ENCODE assay signal across 19 cellular contexts in the genomic region with DNA sequence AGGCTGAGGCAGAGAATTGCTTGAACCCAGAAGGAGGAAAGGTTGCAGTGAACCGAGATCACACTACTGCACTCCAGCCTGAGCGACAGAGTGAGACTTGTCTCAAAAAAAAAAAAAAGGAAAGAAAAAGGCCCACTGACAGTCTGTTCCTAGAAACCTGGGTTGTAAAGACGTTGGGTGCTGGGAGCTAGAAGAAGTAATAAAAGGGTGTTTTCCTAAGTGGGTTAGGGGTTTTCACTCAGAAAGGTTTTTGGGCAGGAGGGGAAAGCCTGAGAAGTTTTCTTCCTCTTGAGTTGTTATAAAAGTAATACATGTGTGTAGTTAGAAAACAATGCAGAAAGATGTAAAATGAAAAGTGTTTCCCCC. TPM values are rescaled to one million over a fixed set of nuclear protein-coding genes. Genes with fewer than 3 reads are reported as not detected.
DNase-seq lines count a peak whose midpoint lies in the region; ATAC-seq and TF ChIP-seq lines count a peak whose summit lies in the region.
"Had no signal": no experiment of that assay in that cellular context is flagged by ENCODE, and none has a peak within 500 bp of the region (broad histone marks: within the 10 kb centered on the region; RNA-seq: fewer than 3 reads in every experiment).

No MANE protein-coding gene starts in this region.

- H3K4me3 Mint-ChIP-seq in CD8-positive, alpha-beta memory T cell = peak overlapping the region; percentile 46 to 98 (median 50)
- H3K4me3 Mint-ChIP-seq in T-helper 17 cell (no peak overlapping the region), endodermal cell (peak overlapping the region; percentile 87)

- DNase-seq in CD8-positive, alpha-beta memory T cell = no peak
- no peak for DNase-seq in T-helper 17 cell
- DNase-seq in endodermal cell = no peak
- DNase-seq in nucleus accumbens (lab: John Stamatoyannopoulos, UW) = no peak
- no peak for DNase-seq in NCI-H69 (lab: John Stamatoyannopoulos, UW)
- no peak for DNase-seq in body of pancreas
- no peak for DNase-seq in NCI-H128 (lab: John Stamatoyannopoulos, UW; ENCODE audit: unreplicated experiment)
- DNase-seq: BE2C, hypothalamus, KBM-7, NCI-H187 treated with DMSO at 0.1 percent for 48 hours, NCI-H510A treated with DMSO at 0.1 percent for 48 hours, upper lobe of right lung had no signal

- H3K36me3 ChIP-seq in CD8-positive, alpha-beta memory T cell (ENCODE audit: insufficient read depth, low read length) = no peaks in the 10 kb centered on the region
- peaks cover 10% of the 10 kb centered on the region for H3K36me3 ChIP-seq in endodermal cell (ENCODE audit: control insufficient read depth, insufficient read depth, low read length)
- H3K36me3 ChIP-seq in body of pancreas (replicated peaks in 1 of 2; ENCODE audit: insufficient read depth in 1 of 2, low read depth in 2 of 2) = peaks cover 0 to 2% of the 10 kb centered on the region in 2 donors
- H3K36me3 ChIP-seq: BE2C, Peyer's patch, upper lobe of right lung had no signal

- ATAC-seq in T-helper 17 cell (no peak), body of pancreas (no peak)
- ATAC-seq: upper lobe of right lung had no signal

- no peak overlapping the region for H3K4me3 ChIP-seq in CD8-positive, alpha-beta memory T cell (ENCODE audit: low read length)
- H3K4me3 ChIP-seq in endodermal cell (ENCODE audit: low read length) (peak overlapping the region; percentile 98), body of pancreas (no peak overlapping the region)

- H3K4me1 ChIP-seq in CD8-positive, alpha-beta memory T cell (ENCODE audit: insufficient read depth, low read length) = peaks cover 38% of the 10 kb centered on the region
- H3K4me1 ChIP-seq in endodermal cell (ENCODE audit: control insufficient read depth, insufficient read depth, low read length) = peaks cover 4% of the 10 kb centered on the region
- H3K4me1 ChIP-seq in body of pancreas = peaks cover 24% of the 10 kb centered on the region
- H3K4me1 ChIP-seq: BE2C had no signal

- CTCF ChIA-PET in CD8-positive, alpha-beta memory T cell (lab: Charles Lee) = interaction anchor here (2.7 to 4.2 kb wide), 2 partner anchors 10 to 13 kb away, joined by 8 to 17 read pairs; no protein-coding TSS in a partner anchor

- 92 to 94% methylated on average over 3 of the region's 3 CpGs for WGBS in endodermal cell (ENCODE audit: insufficient coverage in 1 of 2, insufficient read length in 1 of 2), 2 experiments
- WGBS in body of pancreas, 2 donors = 87 to 90% methylated on average over 3 of the region's 3 CpGs

- H3K36me3 Mint-ChIP-seq in CD8-positive, alpha-beta memory T cell = peaks cover 0 to 23% (median 2%) of the 10 kb centered on the region in 3 donors
- H3K36me3 Mint-ChIP-seq in T-helper 17 cell (ENCODE audit: low read depth) (no peaks in the 10 kb centered on the region), endodermal cell (ENCODE audit: low read depth) (peaks cover 2% of the 10 kb centered on the region)

- no peaks in the 10 kb centered on the region for H3K9me3 Mint-ChIP-seq in CD8-positive, alpha-beta memory T cell
- no peaks in the 10 kb centered on the region for H3K9me3 Mint-ChIP-seq in endodermal cell

- intact Hi-C loops in body of pancreas (cut with DNase I) = no loop called here

- H3K27ac ChIP-seq in 22Rv1 (peak overlapping the region; percentile 87; the same call in 1 of the 2 replicates), endodermal cell (ENCODE audit: low read depth, low read length) (no peak overlapping the region), body of pancreas (no peak overlapping the region)
- H3K27ac ChIP-seq in CD8-positive, alpha-beta memory T cell (ENCODE audit: low read depth, low read length) = peak overlapping the region; percentile 99

- H3K27me3 Mint-ChIP-seq in CD8-positive, alpha-beta memory T cell = no peaks in the 10 kb centered on the region
- no peaks in the 10 kb centered on the region for H3K27me3 Mint-ChIP-seq in T-helper 17 cell
- H3K27me3 Mint-ChIP-seq in endodermal cell (ENCODE audit: insufficient read depth) = no peaks in the 10 kb centered on the region

- no peak for TF ChIP-seq POLR2A in body of pancreas (IDR thresholded peaks at IDR 0.05)

- H3K27me3 ChIP-seq in CD8-positive, alpha-beta memory T cell (ENCODE audit: insufficient read depth, low read length, poor library complexity, severe bottlenecking) = no peaks in the 10 kb centered on the region
- H3K27me3 ChIP-seq in endodermal cell (ENCODE audit: control insufficient read depth, insufficient read depth, low read length, poor library complexity, severe bottlenecking) = no peaks in the 10 kb centered on the region
- H3K27me3 ChIP-seq in body of pancreas = no peaks in the 10 kb centered on the region
- H3K27me3 ChIP-seq: BE2C, Peyer's patch, right atrium auricular region, upper lobe of right lung had no signal

- POLR2A ChIA-PET in CD8-positive, alpha-beta memory T cell (lab: Charles Lee) = interaction anchor here (0.6 to 1.0 kb wide), 2 partner anchors 11 to 44 kb away, joined by 3 to 5 read pairs; no protein-coding TSS in a partner anchor

- no peaks in the 10 kb centered on the region for H3K9me3 ChIP-seq in CD8-positive, alpha-beta memory T cell (ENCODE audit: low read length)
- H3K9me3 ChIP-seq in T-helper 17 cell (ENCODE audit: control insufficient read depth, low read length, poor library complexity, severe bottlenecking) = no peaks in the 10 kb centered on the region
- H3K9me3 ChIP-seq in endodermal cell (ENCODE audit: control insufficient read depth, low read length) = no peaks in the 10 kb centered on the region
- H3K9me3 ChIP-seq in body of pancreas = no peaks in the 10 kb centered on the region
- H3K9me3 ChIP-seq: BE2C, Peyer's patch, right atrium auricular region, upper lobe of right lung had no signal

- TF ChIP-seq CTCF in 22Rv1 (IDR thresholded peaks at IDR 0.05) = no peak
- no peak for TF ChIP-seq CTCF in endodermal cell (conservative IDR thresholded peaks at IDR 0.05)
- TF ChIP-seq CTCF in body of pancreas (IDR thresholded peaks at IDR 0.05) = no peak

- no peak overlapping the region for H3K9ac ChIP-seq in endodermal cell (ENCODE audit: extremely low read depth, low read length, poor library complexity, severe bottlenecking)

- H3K27ac Mint-ChIP-seq in CD8-positive, alpha-beta memory T cell = peak overlapping the region in 7 of 8 donors; percentile 79 to 99 (median 98)
- peak overlapping the region; percentile 99 for H3K27ac Mint-ChIP-seq in T-helper 17 cell
- peak overlapping the region; percentile 89 for H3K27ac Mint-ChIP-seq in endodermal cell

- peaks cover 36 to 61% (median 60%) of the 10 kb centered on the region in 3 donors for H3K4me1 Mint-ChIP-seq in CD8-positive, alpha-beta memory T cell
- H3K4me1 Mint-ChIP-seq in T-helper 17 cell (peaks cover 51% of the 10 kb centered on the region), endodermal cell (peaks cover 34% of the 10 kb centered on the region)

RNA-seq across cellular contexts. Expression of a gene that starts 25.4 kb away (rescaled TPM):
- total RNA-seq in CD8-positive, alpha-beta memory T cell = not detected
- polyA plus RNA-seq in CD8-positive, alpha-beta memory T cell = not detected
- total RNA-seq in T-helper 17 cell = not detected
- total RNA-seq in endodermal cell = not detected
- polyA plus RNA-seq in endodermal cell (2013, experiment 1 of 2) = not detected
- not detected for polyA plus RNA-seq in endodermal cell (2013, experiment 2 of 2)
- over 10,000 TPM; 37,316 to 51,622 TPM for total RNA-seq in body of pancreas
- total RNA-seq: astrocyte, Daoy, Peyer's patch, right atrium auricular region, upper lobe of right lung had no signal

RNA-seq across cellular contexts. Expression of a gene that starts 25.6 kb away (rescaled TPM):
- 100 to 1,000 TPM; 317 to 347 TPM for total RNA-seq in CD8-positive, alpha-beta memory T cell
- polyA plus RNA-seq in CD8-positive, alpha-beta memory T cell = 294 TPM
- total RNA-seq in T-helper 17 cell (100 to 1,000 TPM; 371 to 385 TPM), endodermal cell (100 to 1,000 TPM; 274 to 283 TPM), body of pancreas (10 to 100 TPM; 39.9 to 72.1 TPM)
- polyA plus RNA-seq in endodermal cell (2013, experiment 1 of 2) = 237 TPM
- polyA plus RNA-seq in endodermal cell (2013, experiment 2 of 2) = 233 TPM

RNA-seq across cellular contexts. Expression of a gene that starts 50.1 kb away (rescaled TPM):
- not detected for total RNA-seq in CD8-positive, alpha-beta memory T cell
- polyA plus RNA-seq in CD8-positive, alpha-beta memory T cell = not detected
- total RNA-seq in T-helper 17 cell (not detected), endodermal cell (not detected), body of pancreas (over 10,000 TPM; 12,815 to 27,120 TPM)
- not detected for polyA plus RNA-seq in endodermal cell (2013, experiment 1 of 2)
- polyA plus RNA-seq in endodermal cell (2013, experiment 2 of 2) = not detected
- total RNA-seq: astrocyte, Daoy, myocyte, Peyer's patch, right atrium auricular region, upper lobe of right lung had no signal

Comparison
In these comparisons a context has a peak if more than half of its experiments do, and no peak if none do; other contexts are left out.
1. H3K27ac ChIP-seq: peak in 22Rv1 (single experiment) and CD8-positive, alpha-beta memory T cell (single experiment); none in endodermal cell (single experiment) and body of pancreas (0 of 4).
2. RNA of a gene that starts 25.4 kb away (total RNA-seq): 37,316 to 51,622 TPM in body of pancreas; not detected in endodermal cell, not detected in CD8-positive, alpha-beta memory T cell and not detected in T-helper 17 cell; every median in the first group is over 1,000 times any median in the second.
3. RNA of a gene that starts 50.1 kb away (total RNA-seq): 12,815 to 27,120 TPM in body of pancreas; not detected in CD8-positive, alpha-beta memory T cell, not detected in T-helper 17 cell and not detected in endodermal cell; every median in the first group is over 1,000 times any median in the second.
4. Peak in every context shown above with its lines, with median percentiles within 50 percentile points of each other: H3K27ac Mint-ChIP-seq.